In the genomic region with DNA sequence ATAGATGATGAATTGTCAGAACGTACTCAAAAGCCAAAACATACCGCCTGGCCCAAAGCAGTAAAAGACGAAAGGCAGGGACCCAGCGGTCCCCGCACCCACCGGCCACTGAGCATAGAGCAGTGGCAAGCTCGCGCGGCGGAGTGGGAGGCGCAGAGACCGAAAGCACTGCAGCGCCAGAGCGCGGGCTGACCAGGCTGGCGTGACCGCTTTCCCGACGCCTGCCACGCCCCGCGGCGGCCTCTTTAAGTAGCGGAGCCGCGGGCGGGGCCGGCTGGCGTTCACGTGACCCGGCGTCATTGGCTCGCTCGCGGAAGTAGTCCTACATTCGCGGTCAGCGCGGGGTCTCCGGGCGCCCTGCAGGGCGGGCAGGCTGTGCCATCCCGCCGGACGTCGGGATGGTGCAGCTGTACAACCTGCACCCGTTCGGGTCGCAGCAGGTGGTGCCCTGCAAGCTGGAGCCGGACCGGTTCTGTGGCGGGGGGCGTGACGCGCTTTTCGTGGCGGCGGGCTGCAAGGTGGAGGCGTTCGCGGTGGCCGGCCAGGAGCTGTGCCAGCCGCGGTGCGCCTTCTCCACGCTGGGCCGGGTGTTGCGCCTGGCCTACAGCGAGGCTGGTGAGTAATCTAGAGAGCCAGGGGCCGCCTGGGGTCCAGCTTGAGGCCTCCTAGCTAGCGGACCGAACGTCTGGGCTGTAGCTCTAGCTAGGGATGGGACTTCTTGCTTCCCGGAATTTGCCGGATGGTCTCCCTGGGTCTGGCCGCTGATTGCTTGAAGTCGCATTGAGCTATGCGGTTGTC, we compare ENCODE assay signal across 1 cellular context.
A peak's percentile ranks its signal among the peaks of the same experiment; 100 is the strongest.
TF ChIP-seq lines count a peak whose summit lies in the region.

A gene with protein sequence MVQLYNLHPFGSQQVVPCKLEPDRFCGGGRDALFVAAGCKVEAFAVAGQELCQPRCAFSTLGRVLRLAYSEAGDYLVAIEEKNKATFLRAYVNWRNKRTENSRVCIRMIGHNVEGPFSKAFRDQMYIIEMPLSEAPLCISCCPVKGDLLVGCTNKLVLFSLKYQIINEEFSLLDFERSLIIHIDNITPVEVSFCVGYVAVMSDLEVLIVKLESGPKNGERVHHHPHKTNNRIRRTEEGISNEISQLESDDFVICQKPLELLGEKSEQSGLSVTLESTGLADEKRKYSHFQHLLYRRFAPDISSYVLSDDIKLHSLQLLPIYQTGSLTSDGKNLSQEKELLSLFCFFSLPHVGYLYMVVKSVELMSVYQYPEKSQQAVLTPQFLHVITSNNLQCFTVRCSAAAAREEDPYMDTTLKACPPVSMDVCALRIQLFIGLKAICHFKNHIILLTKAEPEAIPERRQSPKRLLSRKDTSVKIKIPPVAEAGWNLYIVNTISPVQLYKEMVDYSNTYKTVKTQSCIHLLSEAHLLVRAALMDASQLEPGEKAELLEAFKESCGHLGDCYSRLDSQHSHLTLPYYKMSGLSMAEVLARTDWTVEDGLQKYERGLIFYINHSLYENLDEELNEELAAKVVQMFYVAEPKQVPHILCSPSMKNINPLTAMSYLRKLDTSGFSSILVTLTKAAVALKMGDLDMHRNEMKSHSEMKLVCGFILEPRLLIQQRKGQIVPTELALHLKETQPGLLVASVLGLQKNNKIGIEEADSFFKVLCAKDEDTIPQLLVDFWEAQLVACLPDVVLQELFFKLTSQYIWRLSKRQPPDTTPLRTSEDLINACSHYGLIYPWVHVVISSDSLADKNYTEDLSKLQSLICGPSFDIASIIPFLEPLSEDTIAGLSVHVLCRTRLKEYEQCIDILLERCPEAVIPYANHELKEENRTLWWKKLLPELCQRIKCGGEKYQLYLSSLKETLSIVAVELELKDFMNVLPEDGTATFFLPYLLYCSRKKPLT (plus strand): TSS at position 313 of the 798 bp plus-strand sequence. CDS start 86 bp downstream, at position 399.

TF ChIP-seq in K562, 482 proteins besides CTCF, POLR2A, EP300 and RAD21 (continued from another document and continues in another):
- TF ChIP-seq RREB1 (CRISPR knock-in tag; IDR thresholded peaks at IDR 0.05) (peak; percentile 53; the same call in 1 of the 2 replicates), RBM25 (IDR thresholded peaks at IDR 0.05; ENCODE audit: low read depth, low read length, severe bottlenecking) (peak; percentile 94), POLR2B (IDR thresholded peaks at IDR 0.05; ENCODE audit: low read depth, partially characterized antibody) (peak; percentile 47), ZNF436 (CRISPR knock-in tag; IDR thresholded peaks at IDR 0.05) (peak; percentile 85; the same call in 1 of the 2 replicates), MNT (conservative IDR thresholded peaks at IDR 0.05) (peak; percentile 77 to 87), ARHGAP35 (IDR thresholded peaks at IDR 0.05; ENCODE audit: partially characterized antibody) (no peak), GTF2E2 (tag; IDR thresholded peaks at IDR 0.05) (0 out of 2 replicates have a peak, but pooled peaks have one; percentile 26), HDAC2 (IDR thresholded peaks at IDR 0.05) (0 out of 2 replicates have a peak, but pooled peaks have one; percentile 61), ZNF175 (CRISPR knock-in tag; IDR thresholded peaks at IDR 0.05; ENCODE audit: low read depth) (no peak), ZNF766 (CRISPR knock-in tag; conservative IDR thresholded peaks at IDR 0.05) (no peak), EZH2 (IDR thresholded peaks at IDR 0.05; ENCODE audit: borderline replicate concordance, low read depth, low read length) (no peak), PHF20 (IDR thresholded peaks at IDR 0.05; ENCODE audit: partially characterized antibody) (peak; percentile 88), FOXM1 (IDR thresholded peaks at IDR 0.05; ENCODE audit: low read depth) (no peak), FOXM1 (CRISPR knock-in tag; IDR thresholded peaks at IDR 0.05; ENCODE audit: low read depth) (0 out of 2 replicates have a peak, but pooled peaks have one; percentile 61), NR2C2 (CRISPR knock-in tag; IDR thresholded peaks at IDR 0.05) (no peak; the same call in 1 of the 2 replicates), NR2C2 (tag; IDR thresholded peaks at IDR 0.05) (peak; percentile 76), RBBP5 (IDR thresholded peaks at IDR 0.05; ENCODE audit: borderline replicate concordance, insufficient read depth, low read length, poor library complexity, severe bottlenecking) (peak; percentile 99), ZBTB12 (CRISPR knock-in tag; IDR thresholded peaks at IDR 0.05) (peak; percentile 58), ZNF583 (CRISPR knock-in tag; IDR thresholded peaks at IDR 0.05) (no peak), TSHZ1 (CRISPR knock-in tag; IDR thresholded peaks at IDR 0.05) (no peak), ELF2 (CRISPR knock-in tag; IDR thresholded peaks at IDR 0.05) (peak; percentile 90), RB1 (IDR thresholded peaks at IDR 0.05; ENCODE audit: low read depth) (peak; percentile 77), KLF13 (tag; IDR thresholded peaks at IDR 0.05; ENCODE audit: borderline replicate concordance, low read depth) (peak; percentile 93), ZNF384 (IDR thresholded peaks at IDR 0.05; ENCODE audit: low read depth, low read length) (no peak; the same call in 1 of the 2 replicates), MEF2D (tag; conservative IDR thresholded peaks at IDR 0.05; ENCODE audit: low read depth) (no peak), SMAD4 (CRISPR knock-in tag; conservative IDR thresholded peaks at IDR 0.05) (peak; percentile 82), CHD1 (IDR thresholded peaks at IDR 0.05; ENCODE audit: low read length) (peak; percentile 38), GATAD2B (IDR thresholded peaks at IDR 0.05; ENCODE audit: borderline replicate concordance) (peak; percentile 77; the same call in 1 of the 2 replicates), TOE1 (IDR thresholded peaks at IDR 0.05; ENCODE audit: borderline replicate concordance) (peak; percentile 95), TOE1 (CRISPR knock-in tag; IDR thresholded peaks at IDR 0.05; ENCODE audit: borderline replicate concordance, low read depth) (no peak), KLF6 (CRISPR knock-in tag; IDR thresholded peaks at IDR 0.05; ENCODE audit: borderline replicate concordance) (0 out of 2 replicates have a peak, but pooled peaks have one; percentile 37), YY1 (IDR thresholded peaks at IDR 0.05; ENCODE audit: borderline replicate concordance in 1 of 3, control insufficient read depth in 1 of 3, extremely low read depth in 1 of 3, insufficient read depth in 3 of 3, insufficient read length in 1 of 3, insufficient replicate concordance in 2 of 3, low read depth in 1 of 3, low read length in 2 of 3) (peak in 1 of 3 experiments; percentile 27), STAT5A (IDR thresholded peaks at IDR 0.05; ENCODE audit: borderline replicate concordance, low read length) (no peak), RBM15 (IDR thresholded peaks at IDR 0.05; ENCODE audit: insufficient read depth, low read length) (no peak)
- TF ChIP-seq, protein P1, sequence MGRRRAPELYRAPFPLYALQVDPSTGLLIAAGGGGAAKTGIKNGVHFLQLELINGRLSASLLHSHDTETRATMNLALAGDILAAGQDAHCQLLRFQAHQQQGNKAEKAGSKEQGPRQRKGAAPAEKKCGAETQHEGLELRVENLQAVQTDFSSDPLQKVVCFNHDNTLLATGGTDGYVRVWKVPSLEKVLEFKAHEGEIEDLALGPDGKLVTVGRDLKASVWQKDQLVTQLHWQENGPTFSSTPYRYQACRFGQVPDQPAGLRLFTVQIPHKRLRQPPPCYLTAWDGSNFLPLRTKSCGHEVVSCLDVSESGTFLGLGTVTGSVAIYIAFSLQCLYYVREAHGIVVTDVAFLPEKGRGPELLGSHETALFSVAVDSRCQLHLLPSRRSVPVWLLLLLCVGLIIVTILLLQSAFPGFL (CRISPR knock-in tag; IDR thresholded peaks at IDR 0.05) = no peak
- TF ChIP-seq, protein P2, sequence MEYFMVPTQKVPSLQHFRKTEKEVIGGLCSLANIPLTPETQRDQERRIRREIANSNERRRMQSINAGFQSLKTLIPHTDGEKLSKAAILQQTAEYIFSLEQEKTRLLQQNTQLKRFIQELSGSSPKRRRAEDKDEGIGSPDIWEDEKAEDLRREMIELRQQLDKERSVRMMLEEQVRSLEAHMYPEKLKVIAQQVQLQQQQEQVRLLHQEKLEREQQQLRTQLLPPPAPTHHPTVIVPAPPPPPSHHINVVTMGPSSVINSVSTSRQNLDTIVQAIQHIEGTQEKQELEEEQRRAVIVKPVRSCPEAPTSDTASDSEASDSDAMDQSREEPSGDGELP (CRISPR knock-in tag; IDR thresholded peaks at IDR 0.05; ENCODE audit: borderline replicate concordance) = peak; percentile 84
